Comparison of ENCODE assay signal across 9 cellular contexts in genomic region chr9:122988919-122989614, GRCh38. TPM values are rescaled to one million over a fixed set of nuclear protein-coding genes. Genes with fewer than 3 reads are reported as not detected.
DNase-seq lines count a peak whose midpoint lies in the region; ATAC-seq and TF ChIP-seq lines count a peak whose summit lies in the region.
"Had no signal": no experiment of that assay in that cellular context is flagged by ENCODE, and none has a peak within 500 bp of the region (broad histone marks: within the 10 kb centered on the region; RNA-seq: fewer than 3 reads in every experiment).

No MANE protein-coding gene starts in this region.

- no peaks in the 10 kb centered on the region for H3K9me3 Mint-ChIP-seq in activated CD8-positive, alpha-beta T cell treated with anti-CD3 and anti-CD28 coated beads, Interleukin-2, amount 10 ng/mL, durations not matched to agents 7 days and 5 days (ENCODE audit: insufficient read depth)

- peak; percentile 31 for DNase-seq in GM06990 (ENCODE audit: extremely low read depth, insufficient read length)
- DNase-seq in GM19240 (ENCODE audit: insufficient read length, low spot score) = peak; percentile 23
- no peak for DNase-seq in activated CD8-positive, alpha-beta T cell treated with anti-CD3 and anti-CD28 coated beads, Interleukin-2, amount 10 ng/mL, durations not matched to agents 7 days and 5 days
- no peak for DNase-seq in KG1 (lab: John Stamatoyannopoulos, UW)
- no peak for DNase-seq in SK-N-SH
- DNase-seq in epidermal melanocyte (ENCODE audit: insufficient read length, low spot score) = no peak
- no peak for DNase-seq in NCI-H526 (lab: John Stamatoyannopoulos, UW)

- no peaks in the 10 kb centered on the region for H3K9me2 ChIP-seq in SK-N-SH

- H3K27me3 ChIP-seq in GM06990 (replicated peaks; ENCODE audit: control insufficient read depth, insufficient read depth, low read length) = no peaks in the 10 kb centered on the region
- H3K27me3 ChIP-seq in SK-N-SH (ENCODE audit: insufficient read depth) = no peaks in the 10 kb centered on the region

- 90% methylated on average over 8 of the region's 8 CpGs for WGBS in SK-N-SH (ENCODE audit: low lambda C conversion rate)

- no peaks in the 10 kb centered on the region for H4K20me1 ChIP-seq in SK-N-SH (ENCODE audit: insufficient read depth)

- H3K9ac ChIP-seq in SK-N-SH = no peak overlapping the region

- H3K27ac Mint-ChIP-seq in activated CD8-positive, alpha-beta T cell treated with anti-CD3 and anti-CD28 coated beads, Interleukin-2, amount 10 ng/mL, durations not matched to agents 7 days and 5 days = peak overlapping the region; percentile 41

- CTCF ChIA-PET in activated CD8-positive, alpha-beta T cell treated with anti-CD3 and anti-CD28 coated beads, Interleukin-2, amount 10 ng/mL, durations not matched to agents 7 days and 5 days (lab: Charles Lee) = interaction anchor here (0.7 to 2.1 kb wide), 10 partner anchors 9 to 525 kb away, joined by 3 to 9 read pairs (median 3); partner anchors contain the start of genes PDCL and RC3H2
- CTCF ChIA-PET in SK-N-SH (lab: Yijun Ruan, JAX) = no interaction called here

- H3F3A ChIP-seq in SK-N-SH (replicated peaks; ENCODE audit: insufficient read depth) = peaks cover 19% of the 10 kb centered on the region

- no peaks in the 10 kb centered on the region for H3K9me3 ChIP-seq in SK-N-SH

- peak; percentile 70 for ATAC-seq in HG02981 (IDR thresholded peaks at IDR 0.05; ENCODE audit: unreplicated experiment)
- ATAC-seq in activated CD8-positive, alpha-beta T cell treated with anti-CD3 and anti-CD28 coated beads, Interleukin-2, amount 10 ng/mL, durations not matched to agents 7 days and 5 days = peak; percentile 44

- H3K4me2 ChIP-seq in SK-N-SH = no peak overlapping the region

- H3K36me3 ChIP-seq in GM06990 (ENCODE audit: control insufficient read depth, insufficient read depth, low read length) (peaks cover 3% of the 10 kb centered on the region), SK-N-SH (replicated peaks in 1 of 2; ENCODE audit: control insufficient read depth in 1 of 2, insufficient read depth in 2 of 2, low read length in 1 of 2) (peaks cover 51 to 56% of the 10 kb centered on the region in 2 experiments)

- POLR2A ChIA-PET in activated CD8-positive, alpha-beta T cell treated with anti-CD3 and anti-CD28 coated beads, Interleukin-2, amount 10 ng/mL, durations not matched to agents 7 days and 5 days (lab: Charles Lee) = no interaction called here
- POLR2A ChIA-PET in SK-N-SH (lab: Yijun Ruan, JAX) = no interaction called here

- no peaks in the 10 kb centered on the region for H3K27me3 Mint-ChIP-seq in activated CD8-positive, alpha-beta T cell treated with anti-CD3 and anti-CD28 coated beads, Interleukin-2, amount 10 ng/mL, durations not matched to agents 7 days and 5 days (ENCODE audit: low read depth)

- H3K79me2 ChIP-seq in SK-N-SH (ENCODE audit: insufficient read depth) = peaks cover 8% of the 10 kb centered on the region; the same call in 1 of the 2 replicates

- peaks cover 14% of the 10 kb centered on the region for H3K36me3 Mint-ChIP-seq in activated CD8-positive, alpha-beta T cell treated with anti-CD3 and anti-CD28 coated beads, Interleukin-2, amount 10 ng/mL, durations not matched to agents 7 days and 5 days (ENCODE audit: low read depth)

- no peaks in the 10 kb centered on the region for H3K4me1 ChIP-seq in SK-N-SH (ENCODE audit: control insufficient read depth in 1 of 2, insufficient read depth in 2 of 2, low read depth in 1 of 2, low read length in 1 of 2)

- H2AFZ ChIP-seq in SK-N-SH (ENCODE audit: low read depth) = no peak overlapping the region

- peaks cover 4% of the 10 kb centered on the region for H3K4me1 Mint-ChIP-seq in activated CD8-positive, alpha-beta T cell treated with anti-CD3 and anti-CD28 coated beads, Interleukin-2, amount 10 ng/mL, durations not matched to agents 7 days and 5 days (ENCODE audit: low read depth)

- TF ChIP-seq RAD21 in SK-N-SH (IDR thresholded peaks at IDR 0.05; ENCODE audit: low read length) = no peak

- H3K4me3 ChIP-seq in GM06990 (replicated peaks; ENCODE audit: low read depth, low read length) (no peak overlapping the region), SK-N-SH (ENCODE audit: low read depth in 2 of 2, low read length in 1 of 2) (no peak overlapping the region)

- peak overlapping the region in 1 of 2 experiments; percentile 25; a peak in 1 of 4 replicates for H3K27ac ChIP-seq in SK-N-SH (ENCODE audit: low read depth in 2 of 2, low read length in 1 of 2)

- TF ChIP-seq CTCF in GM06990 (IDR thresholded peaks at IDR 0.05; ENCODE audit: insufficient read depth, low read length, poor library complexity, severe bottlenecking) (no peak), SK-N-SH (IDR thresholded peaks at IDR 0.05) (no peak)

- no peak overlapping the region for H3K4me3 Mint-ChIP-seq in activated CD8-positive, alpha-beta T cell treated with anti-CD3 and anti-CD28 coated beads, Interleukin-2, amount 10 ng/mL, durations not matched to agents 7 days and 5 days

- no peak for TF ChIP-seq EP300 in SK-N-SH (IDR thresholded peaks at IDR 0.05; ENCODE audit: borderline replicate concordance in 1 of 2, low read depth in 1 of 2, low read length in 1 of 2)

TF ChIP-seq in SK-N-SH, 30 proteins besides CTCF, POLR2A, EP300 and RAD21:
- TF ChIP-seq SMC3 (IDR thresholded peaks at IDR 0.05; ENCODE audit: low read depth, low read length) (no peak), FOXM1 (IDR thresholded peaks at IDR 0.05; ENCODE audit: low read depth) (no peak), TCF12 (IDR thresholded peaks at IDR 0.05) (no peak), GATA2 (CRISPR knock-in tag; IDR thresholded peaks at IDR 0.05) (no peak), FOXJ3 (CRISPR knock-in tag; IDR thresholded peaks at IDR 0.05) (no peak)

RNA-seq across cellular contexts. Expression of gene GPR21, which starts 44.4 kb away (rescaled TPM):
- 1 to 10 TPM in 1 of 2 experiments, under 1 TPM in 1; 0.63 to 1.1 TPM for total RNA-seq in activated CD8-positive, alpha-beta T cell treated with anti-CD3 and anti-CD28 coated beads, Interleukin-2, amount 10 ng/mL, durations not matched to agents 7 days and 5 days
- polyA plus RNA-seq in SK-N-SH (2012; rRNA removed) = not detected in 2 replicates
- not detected in 2 replicates for polyA plus RNA-seq in SK-N-SH (2012; cell fraction: cytosol; rRNA removed)
- 0.08 and 0.27 TPM in 2 replicates for polyA plus RNA-seq in SK-N-SH (2012; cell fraction: nucleus; rRNA removed)
- total RNA-seq: M059J had no signal

RNA-seq across cellular contexts. Expression of gene RABGAP1, which starts 48.2 kb away (rescaled TPM):
- total RNA-seq in activated CD8-positive, alpha-beta T cell treated with anti-CD3 and anti-CD28 coated beads, Interleukin-2, amount 10 ng/mL, durations not matched to agents 7 days and 5 days = 10 to 100 TPM; 27.8 to 28.0 TPM
- polyA plus RNA-seq in SK-N-SH (2012; rRNA removed) = 20.2 and 29.2 TPM in 2 replicates
- 23.7 and 26.5 TPM in 2 replicates for polyA plus RNA-seq in SK-N-SH (2012; cell fraction: cytosol; rRNA removed)
- polyA plus RNA-seq in SK-N-SH (2012; cell fraction: nucleus; rRNA removed) = 23.6 and 39.9 TPM in 2 replicates

RNA-seq across cellular contexts. Expression of gene ZBTB26, which starts 57.8 kb away (rescaled TPM):
- total RNA-seq in activated CD8-positive, alpha-beta T cell treated with anti-CD3 and anti-CD28 coated beads, Interleukin-2, amount 10 ng/mL, durations not matched to agents 7 days and 5 days = 1 to 10 TPM; 6.6 to 7.1 TPM
- polyA plus RNA-seq in SK-N-SH (2012; rRNA removed) = 3.9 and 6.0 TPM in 2 replicates
- polyA plus RNA-seq in SK-N-SH (2012; cell fraction: cytosol; rRNA removed) = 5.6 and 6.1 TPM in 2 replicates
- 8.1 and 14.7 TPM in 2 replicates for polyA plus RNA-seq in SK-N-SH (2012; cell fraction: nucleus; rRNA removed)

Comparison
In these comparisons a context has a peak if more than half of its experiments do, and no peak if none do; other contexts are left out.
1. DNase-seq: peak in GM06990 (single experiment) and GM19240 (single experiment); none in activated CD8-positive, alpha-beta T cell treated with anti-CD3 and anti-CD28 coated beads, Interleukin-2, amount 10 ng/mL, durations not matched to agents 7 days and 5 days (single experiment), KG1 (single experiment), SK-N-SH (single experiment), epidermal melanocyte (single experiment) and NCI-H526 (0 of 2).